In the genomic region with DNA sequence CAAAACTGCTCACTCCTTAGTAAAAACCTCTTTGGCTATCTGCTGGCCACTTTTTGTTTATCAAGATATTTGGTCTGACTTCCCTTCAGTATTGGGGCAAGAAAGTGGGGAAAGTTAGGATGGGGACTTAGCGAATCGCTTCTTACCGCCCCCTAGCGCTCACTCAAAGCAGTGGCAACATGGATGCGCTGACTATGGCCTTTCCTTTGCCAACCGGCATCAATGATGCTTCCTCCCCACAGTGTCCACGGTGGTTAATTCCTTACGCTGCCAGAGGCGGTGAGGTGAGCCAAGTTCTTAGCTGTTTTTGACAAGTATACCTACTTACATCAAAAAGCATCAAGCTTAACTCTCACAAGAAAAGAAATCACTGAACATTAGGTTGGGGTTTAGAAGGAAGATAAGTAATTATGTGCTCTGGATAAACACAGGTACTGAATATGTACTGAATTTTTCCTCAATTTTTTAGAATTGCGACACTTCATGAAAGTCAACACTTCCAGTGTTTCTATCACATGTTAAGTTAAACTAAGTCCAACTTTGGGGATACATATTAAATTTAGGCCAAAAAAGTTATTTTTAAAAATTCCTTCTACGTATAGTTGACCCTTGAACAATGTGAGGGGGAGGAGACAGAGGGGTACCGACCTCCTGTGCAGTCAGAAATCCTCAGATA, we compare ENCODE assay signal across 11 cellular contexts.
DNase-seq lines count a peak whose midpoint lies in the region; ATAC-seq, FAIRE-seq and TF ChIP-seq lines count a peak whose summit lies in the region.
"Had no signal": no experiment of that assay in that cellular context is flagged by ENCODE, and none has a peak within 500 bp of the region (broad histone marks: within the 10 kb centered on the region; RNA-seq: fewer than 3 reads in every experiment).

No MANE protein-coding gene starts in this region.

- FAIRE-seq in A549 (lab: Jason Lieb, UNC), result no peak
- FAIRE-seq: pancreas had no signal

- TF ChIP-seq CTCF in A549 (IDR thresholded peaks at IDR 0.05), result peak; percentile 48
- TF ChIP-seq CTCF in GM12864 (IDR thresholded peaks at IDR 0.05; ENCODE audit: low read depth, low read length, missing control alignments), result peak; percentile 20
- TF ChIP-seq CTCF in natural killer cell (IDR thresholded peaks at IDR 0.05), result no peak
- TF ChIP-seq CTCF in colonic mucosa (IDR thresholded peaks at IDR 0.05), result no peak

- peak; percentile 98 to 99 for ATAC-seq in A549
- no peak for ATAC-seq in natural killer cell
- ATAC-seq: pancreas had no signal

- H3K27me3 ChIP-seq in colonic mucosa, result no peaks in the 10 kb centered on the region
- H3K27me3 ChIP-seq: pancreas had no signal

- no peak overlapping the region for H3K4me3 Mint-ChIP-seq in natural killer cell
- H3K4me3 Mint-ChIP-seq: stimulated activated memory B cell treated with anti-CD40 and anti-IgM and Interleukin-4, amounts not matched to agents 10 μg/mL and 1 μg/mL and 100 μg/mL, for 72 hours had no signal

- H3K4me1 ChIP-seq in A549 (peaks cover 5% of the 10 kb centered on the region; the same call in 1 of the 3 replicates), colonic mucosa (no peaks in the 10 kb centered on the region)

- intact Hi-C loops in natural killer cell (cut with micrococcal nuclease) (no loop called here), colonic mucosa (cut with DNase I) (no loop called here)

- H3K4me2 ChIP-seq in A549, result no peak overlapping the region

- H3K36me3 Mint-ChIP-seq in natural killer cell, result no peaks in the 10 kb centered on the region
- H3K36me3 Mint-ChIP-seq: stimulated activated memory B cell treated with anti-CD40 and anti-IgM and Interleukin-4, amounts not matched to agents 10 μg/mL and 1 μg/mL and 100 μg/mL, for 72 hours had no signal

- H3K27ac ChIP-seq in A549 (no peak overlapping the region), colonic mucosa (no peak overlapping the region)
- H3K27ac ChIP-seq: pancreas had no signal

- POLR2A ChIA-PET in A549 (lab: Yijun Ruan, JAX), result no interaction called here

- no peak for TF ChIP-seq EP300 in A549 (IDR thresholded peaks at IDR 0.05)

- H3K27me3 Mint-ChIP-seq in natural killer cell (ENCODE audit: low read depth in 2 of 2), result no peaks in the 10 kb centered on the region
- H3K27me3 Mint-ChIP-seq: stimulated activated memory B cell treated with anti-CD40 and anti-IgM and Interleukin-4, amounts not matched to agents 10 μg/mL and 1 μg/mL and 100 μg/mL, for 72 hours had no signal

- WGBS in A549 (ENCODE audit: missing lambda C conversion rate), result 30% methylated on average over 12 of the region's 12 CpGs

- peak in 1 of 2 experiments; percentile 47; a peak in 3 of 5 replicates for TF ChIP-seq RAD21 in A549 (conservative IDR thresholded peaks at IDR 0.05 in 1 of 2, IDR thresholded peaks at IDR 0.05 in 1 of 2)

- TF ChIP-seq POLR2A in A549 (IDR thresholded peaks at IDR 0.05; ENCODE audit: low read length), result no peak

- H3K4me3 ChIP-seq in A549 (no peak overlapping the region), GM12864 (ENCODE audit: low read depth, low read length) (no peak overlapping the region), colonic mucosa (no peak overlapping the region)
- H3K4me3 ChIP-seq: pancreas had no signal

- H3K27ac Mint-ChIP-seq in natural killer cell, result no peak overlapping the region
- H3K27ac Mint-ChIP-seq: stimulated activated memory B cell treated with anti-CD40 and anti-IgM and Interleukin-4, amounts not matched to agents 10 μg/mL and 1 μg/mL and 100 μg/mL, for 72 hours had no signal

- H3K9ac ChIP-seq in colonic mucosa (ENCODE audit: low read depth in 2 of 2, low read length in 2 of 2), result no peak overlapping the region

- H3K9me3 ChIP-seq in A549 (no peaks in the 10 kb centered on the region), colonic mucosa (no peaks in the 10 kb centered on the region)
- H3K9me3 ChIP-seq: pancreas had no signal

- CTCF ChIA-PET in A549 (lab: Yijun Ruan, JAX), result interaction anchor here (0.6 to 1.0 kb wide), 3 partner anchors 26 to 38 kb away, joined by 3 to 4 read pairs (median 3); no protein-coding TSS in a partner anchor

- H3K36me3 ChIP-seq in colonic mucosa, result no peaks in the 10 kb centered on the region
- H3K36me3 ChIP-seq: pancreas had no signal

- DNase-seq in A549 (ENCODE audit: low read depth in 1 of 2, low spot score in 1 of 2) (peak; percentile 74 to 86), GM12864 (ENCODE audit: low read depth) (no peak), SK-N-DZ (ENCODE audit: low spot score) (peak; percentile 18), iPS DF 4.7 (ENCODE audit: extremely low read depth, low spot score) (peak; percentile 83), natural killer cell (no peak), colonic mucosa (no peak), C1 segment of cervical spinal cord (lab: John Stamatoyannopoulos, UW) (no peak), T-helper 9 cell (no peak)
- DNase-seq: NCI-H345, pancreas had no signal

- peaks cover 25 to 31% of the 10 kb centered on the region in 2 donors for H3K4me1 Mint-ChIP-seq in natural killer cell

- no peaks in the 10 kb centered on the region for H3K9me3 Mint-ChIP-seq in natural killer cell

TF ChIP-seq in A549, 52 proteins besides CTCF, POLR2A, EP300 and RAD21:
- TF ChIP-seq SMC3 (IDR thresholded peaks at IDR 0.05), result 0 out of 3 replicates have a peak, but pooled peaks have one; percentile 31
- no peak for TF ChIP-seq FOXS1 (CRISPR knock-in tag; IDR thresholded peaks at IDR 0.05)
- TF ChIP-seq HOXB13 (CRISPR knock-in tag; IDR thresholded peaks at IDR 0.05; ENCODE audit: low read depth), result no peak
- TF ChIP-seq GATA3 (IDR thresholded peaks at IDR 0.05; ENCODE audit: borderline replicate concordance), result no peak
- no peak for TF ChIP-seq BHLHE40 (IDR thresholded peaks at IDR 0.05; ENCODE audit: low read depth, low read length)
- TF ChIP-seq, protein P1, sequence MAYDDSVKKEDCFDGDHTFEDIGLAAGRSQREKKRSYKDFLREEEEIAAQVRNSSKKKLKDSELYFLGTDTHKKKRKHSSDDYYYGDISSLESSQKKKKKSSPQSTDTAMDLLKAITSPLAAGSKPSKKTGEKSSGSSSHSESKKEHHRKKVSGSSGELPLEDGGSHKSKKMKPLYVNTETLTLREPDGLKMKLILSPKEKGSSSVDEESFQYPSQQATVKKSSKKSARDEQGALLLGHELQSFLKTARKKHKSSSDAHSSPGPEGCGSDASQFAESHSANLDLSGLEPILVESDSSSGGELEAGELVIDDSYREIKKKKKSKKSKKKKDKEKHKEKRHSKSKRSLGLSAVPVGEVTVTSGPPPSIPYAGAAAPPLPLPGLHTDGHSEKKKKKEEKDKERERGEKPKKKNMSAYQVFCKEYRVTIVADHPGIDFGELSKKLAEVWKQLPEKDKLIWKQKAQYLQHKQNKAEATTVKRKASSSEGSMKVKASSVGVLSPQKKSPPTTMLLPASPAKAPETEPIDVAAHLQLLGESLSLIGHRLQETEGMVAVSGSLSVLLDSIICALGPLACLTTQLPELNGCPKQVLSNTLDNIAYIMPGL (CRISPR knock-in tag; IDR thresholded peaks at IDR 0.05; ENCODE audit: borderline replicate concordance), result no peak
- TF ChIP-seq JUN (IDR thresholded peaks at IDR 0.05), result no peak
- TF ChIP-seq ZC3H11A (IDR thresholded peaks at IDR 0.05), result no peak
- peak in 1 of 2 experiments; percentile 50; a peak in 2 of 4 replicates for TF ChIP-seq CEBPB (IDR thresholded peaks at IDR 0.05)
- TF ChIP-seq KDM5A (IDR thresholded peaks at IDR 0.05), result no peak
- no peak for TF ChIP-seq FOSB (CRISPR knock-in tag; IDR thresholded peaks at IDR 0.05)
- peak; percentile 69 for TF ChIP-seq MAFK (IDR thresholded peaks at IDR 0.05; ENCODE audit: partially characterized antibody)
- TF ChIP-seq EHMT2 (IDR thresholded peaks at IDR 0.05; ENCODE audit: low read depth), result no peak
- TF ChIP-seq, protein P2, sequence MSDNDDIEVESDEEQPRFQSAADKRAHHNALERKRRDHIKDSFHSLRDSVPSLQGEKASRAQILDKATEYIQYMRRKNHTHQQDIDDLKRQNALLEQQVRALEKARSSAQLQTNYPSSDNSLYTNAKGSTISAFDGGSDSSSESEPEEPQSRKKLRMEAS (IDR thresholded peaks at IDR 0.05), result no peak
- no peak for TF ChIP-seq PHF8 (IDR thresholded peaks at IDR 0.05; ENCODE audit: borderline replicate concordance, low read depth)
- TF ChIP-seq HEYL (CRISPR knock-in tag; IDR thresholded peaks at IDR 0.05), result no peak
TF ChIP-seq in A549: peak in this region for 3.

Comparison
In these comparisons a context has a peak if more than half of its experiments do, and no peak if none do; other contexts are left out.
1. ATAC-seq: peak in A549 (2 of 2); none in natural killer cell (0 of 3).
2. DNase-seq: peak in A549 (2 of 2), SK-N-DZ (single experiment) and iPS DF 4.7 (single experiment); none in GM12864 (single experiment), natural killer cell (single experiment), colonic mucosa (single experiment), C1 segment of cervical spinal cord (0 of 14) and T-helper 9 cell (single experiment).
3. CTCF ChIP-seq: peak in A549 (single experiment) and GM12864 (single experiment); none in natural killer cell (single experiment) and colonic mucosa (single experiment).